9 cellular contexts compared by ENCODE assay signal in the genomic region with DNA sequence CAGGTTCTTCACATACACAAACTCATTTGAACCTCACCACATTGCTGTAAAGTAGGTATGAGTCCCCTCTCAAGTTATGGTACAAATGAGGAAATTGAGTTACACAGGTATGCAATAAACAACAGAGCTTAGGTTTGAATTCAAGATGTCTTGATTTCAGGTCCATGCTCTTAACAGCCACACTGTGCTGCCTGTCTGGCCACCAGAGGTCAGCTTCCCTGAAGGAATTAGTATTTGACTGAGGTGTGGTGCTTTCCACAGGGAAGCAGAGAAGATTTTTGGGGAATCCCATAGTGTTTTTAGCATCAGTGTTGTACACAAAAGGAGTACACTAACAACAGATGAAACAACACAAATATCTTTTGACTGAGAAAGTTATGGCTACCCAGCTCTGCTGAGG.
DNase-seq lines count a peak whose midpoint lies in the region; ATAC-seq and TF ChIP-seq lines count a peak whose summit lies in the region.
"Had no signal": no experiment of that assay in that cellular context is flagged by ENCODE, and none has a peak within 500 bp of the region (broad histone marks: within the 10 kb centered on the region; RNA-seq: fewer than 3 reads in every experiment).

No MANE protein-coding gene starts in this region.

- H4K8ac ChIP-seq in mesenchymal stem cell (ENCODE audit: low read length) = no peak overlapping the region

- TF ChIP-seq CTCF in OCI-LY3 (IDR thresholded peaks at IDR 0.05; ENCODE audit: low read depth, low read length) (peak; percentile 67), choroid plexus epithelial cell (conservative IDR thresholded peaks at IDR 0.05; ENCODE audit: low read depth, low read length) (peak; percentile 80)

- H3K27me3 ChIP-seq in OCI-LY3 (ENCODE audit: low read depth, low read length) = no peaks in the 10 kb centered on the region
- H3K27me3 ChIP-seq in mesenchymal stem cell (ENCODE audit: control insufficient read depth in 1 of 2, insufficient read depth in 1 of 2, low read length in 2 of 2) = no peaks in the 10 kb centered on the region

- H3K9me3 ChIP-seq in OCI-LY3 (ENCODE audit: insufficient read depth, low read length) (no peaks in the 10 kb centered on the region), mesenchymal stem cell (ENCODE audit: control insufficient read depth, low read length) (no peaks in the 10 kb centered on the region)

- no peak overlapping the region for H3K18ac ChIP-seq in mesenchymal stem cell (ENCODE audit: low read depth in 1 of 2, low read length in 2 of 2)

- no peaks in the 10 kb centered on the region for H3K36me3 ChIP-seq in OCI-LY3 (replicated peaks; ENCODE audit: low read depth, low read length)
- H3K36me3 ChIP-seq in mesenchymal stem cell (ENCODE audit: control insufficient read depth in 1 of 2, insufficient read depth in 2 of 2, low read depth in 1 of 2, low read length in 2 of 2) = no peaks in the 10 kb centered on the region

- H3K4me3 ChIP-seq in OCI-LY3 (ENCODE audit: low read length) (no peak overlapping the region), choroid plexus epithelial cell (ENCODE audit: low read depth, low read length) (no peak overlapping the region), mesenchymal stem cell (ENCODE audit: insufficient read depth in 1 of 2, low read depth in 1 of 2, low read length in 2 of 2) (no peak overlapping the region)

- H3K9ac ChIP-seq in OCI-LY3 (ENCODE audit: low read length) (no peak overlapping the region), mesenchymal stem cell (ENCODE audit: low read length) (no peak overlapping the region)

- H3K79me2 ChIP-seq in OCI-LY3 (ENCODE audit: low read length) = no peaks in the 10 kb centered on the region

- H3K79me1 ChIP-seq in mesenchymal stem cell (replicated peaks; ENCODE audit: low read length, poor library complexity, severe bottlenecking) = no peaks in the 10 kb centered on the region

- H2AFZ ChIP-seq in OCI-LY3 (ENCODE audit: low read depth, low read length) = no peak overlapping the region
- H2AFZ ChIP-seq in mesenchymal stem cell (ENCODE audit: low read depth, low read length) = no peak overlapping the region

- H2BK120ac ChIP-seq in mesenchymal stem cell (ENCODE audit: low read depth, low read length) = no peak overlapping the region

- ATAC-seq in GM19043 (IDR thresholded peaks at IDR 0.05; ENCODE audit: low read depth, unreplicated experiment) = peak; percentile 63

- H2BK15ac ChIP-seq in mesenchymal stem cell (ENCODE audit: low read depth, poor library complexity, severe bottlenecking) = no peak overlapping the region

- no peak overlapping the region for H3K4ac ChIP-seq in mesenchymal stem cell (ENCODE audit: low read depth in 1 of 2, low read length in 2 of 2)

- no peak overlapping the region for H2BK5ac ChIP-seq in mesenchymal stem cell (ENCODE audit: low read depth, low read length, poor library complexity, severe bottlenecking)

- no peak overlapping the region for H3K23ac ChIP-seq in mesenchymal stem cell (ENCODE audit: low read length in 2 of 2)

- H4K20me1 ChIP-seq in OCI-LY3 (ENCODE audit: insufficient read depth, low read length) = no peaks in the 10 kb centered on the region

- no peak overlapping the region for H3K14ac ChIP-seq in mesenchymal stem cell (ENCODE audit: low read length in 2 of 2)

- peak; percentile 24 for DNase-seq in CD1c-positive myeloid dendritic cell (ENCODE audit: extremely low spot score)
- DNase-seq in choroid plexus epithelial cell (ENCODE audit: low read depth) = peak; percentile 66
- peak; percentile 53 for DNase-seq in mesenchymal stem cell
- DNase-seq in NCI-H128 (lab: John Stamatoyannopoulos, UW; ENCODE audit: unreplicated experiment) = no peak
- no peak for DNase-seq in NOMO-1 (lab: John Stamatoyannopoulos, UW; ENCODE audit: unreplicated experiment in 2 of 2)
- no peak for DNase-seq in HuH-7 (ENCODE audit: low spot score)

- H3K4me2 ChIP-seq in OCI-LY3 (ENCODE audit: low read length) (no peak overlapping the region), mesenchymal stem cell (ENCODE audit: low read length, poor library complexity, severe bottlenecking) (no peak overlapping the region)

- peaks cover 14% of the 10 kb centered on the region; the same call in 1 of the 2 replicates for H3K4me1 ChIP-seq in OCI-LY3 (ENCODE audit: low read length)
- no peaks in the 10 kb centered on the region for H3K4me1 ChIP-seq in mesenchymal stem cell (ENCODE audit: control insufficient read depth, insufficient read depth, low read depth, low read length)

- no peak overlapping the region for H2AK5ac ChIP-seq in mesenchymal stem cell (ENCODE audit: low read length, severe bottlenecking)

- H4K91ac ChIP-seq in mesenchymal stem cell (ENCODE audit: low read length) = no peak overlapping the region

- H2BK12ac ChIP-seq in mesenchymal stem cell (ENCODE audit: low read length in 2 of 2) = no peak overlapping the region

- H3K27ac ChIP-seq in OCI-LY3 (ENCODE audit: low read length) (no peak overlapping the region), mesenchymal stem cell (ENCODE audit: low read length, poor library complexity, severe bottlenecking) (no peak overlapping the region)
- H3K27ac ChIP-seq: epithelial cell of prostate had no signal

Comparison
In these comparisons a context has a peak if more than half of its experiments do, and no peak if none do; other contexts are left out.
1. DNase-seq: peak in CD1c-positive myeloid dendritic cell (single experiment), choroid plexus epithelial cell (single experiment) and mesenchymal stem cell (single experiment); none in NCI-H128 (single experiment), NOMO-1 (0 of 2) and HuH-7 (single experiment).